ENCODE assay signal across 14 cellular contexts in genomic region chr10:6469661-6470060, GRCh38.
DNase-seq lines count a peak whose midpoint lies in the region; ATAC-seq and TF ChIP-seq lines count a peak whose summit lies in the region.
"Had no signal": no experiment of that assay in that cellular context is flagged by ENCODE, and none has a peak within 500 bp of the region (broad histone marks: within the 10 kb centered on the region; RNA-seq: fewer than 3 reads in every experiment).

No MANE protein-coding gene starts in this region.

- H3K9me2 ChIP-seq in SK-N-SH = no peaks in the 10 kb centered on the region

- POLR2A ChIA-PET in HEK293 (lab: Yijun Ruan, JAX) (no interaction called here), SK-N-SH (lab: Yijun Ruan, JAX) (no interaction called here)

- TF ChIP-seq CTCF in HEK293 (tag by site-specific recombination; IDR thresholded peaks at IDR 0.05) = no peak
- no peak for TF ChIP-seq CTCF in natural killer cell (IDR thresholded peaks at IDR 0.05)
- TF ChIP-seq CTCF in SK-N-SH (IDR thresholded peaks at IDR 0.05) = no peak

- peak overlapping the region; percentile 1 for H3K27ac Mint-ChIP-seq in activated T-cell treated with anti-CD3 and anti-CD28 coated beads, Interleukin-2, amount 50 U/mL, for 24 hours
- no peak overlapping the region for H3K27ac Mint-ChIP-seq in activated T-cell treated with anti-CD3 and anti-CD28 coated beads, Interleukin-2, amount 50 U/mL, for 72 hours
- H3K27ac Mint-ChIP-seq in natural killer cell = peak overlapping the region; percentile 99

- no peak overlapping the region for H3K9ac ChIP-seq in SK-N-SH
- H3K9ac ChIP-seq: GM23248 had no signal

- H3K27ac ChIP-seq in HEK293 (ENCODE audit: extremely low read depth, low read depth, low read length) = no peak overlapping the region
- no peak overlapping the region for H3K27ac ChIP-seq in SK-N-SH (ENCODE audit: low read depth in 2 of 2, low read length in 1 of 2)
- H3K27ac ChIP-seq: A549, C4-2B, GM23248 had no signal

- intact Hi-C loops in natural killer cell (cut with micrococcal nuclease) = loop anchor here (10.0 kb wide), 1 partner anchor 795 kb away; no protein-coding TSS in a partner anchor

- TF ChIP-seq RAD21 in SK-N-SH (IDR thresholded peaks at IDR 0.05; ENCODE audit: low read length) = no peak

- H3K9me3 Mint-ChIP-seq in activated T-cell treated with anti-CD3 and anti-CD28 coated beads, Interleukin-2, amount 50 U/mL, for 24 hours = no peaks in the 10 kb centered on the region
- H3K9me3 Mint-ChIP-seq in activated T-cell treated with anti-CD3 and anti-CD28 coated beads, Interleukin-2, amount 50 U/mL, for 72 hours = peaks cover 0 to 4% of the 10 kb centered on the region in 2 donors
- H3K9me3 Mint-ChIP-seq in natural killer cell = peaks cover 0 to 3% of the 10 kb centered on the region in 2 donors
- H3K9me3 Mint-ChIP-seq: CD8-positive, alpha-beta memory T cell had no signal

- H3K4me1 Mint-ChIP-seq in activated T-cell treated with anti-CD3 and anti-CD28 coated beads, Interleukin-2, amount 50 U/mL, for 24 hours (ENCODE audit: low read depth) = peaks cover 68% of the 10 kb centered on the region
- H3K4me1 Mint-ChIP-seq in activated T-cell treated with anti-CD3 and anti-CD28 coated beads, Interleukin-2, amount 50 U/mL, for 72 hours (ENCODE audit: low read depth) = peaks cover 73% of the 10 kb centered on the region
- H3K4me1 Mint-ChIP-seq in natural killer cell = peaks cover 60 to 65% of the 10 kb centered on the region in 2 donors

- ATAC-seq in activated T-cell treated with anti-CD3 and anti-CD28 coated beads, Interleukin-2, amount 50 U/mL, for 72 hours (replicated peaks in 1 of 2) = no peak
- ATAC-seq in natural killer cell (no peak), GM21381 (IDR thresholded peaks at IDR 0.05; ENCODE audit: unreplicated experiment) (no peak)
- ATAC-seq: A549, HCT116 had no signal

- no peaks in the 10 kb centered on the region; the same call in 1 of the 2 replicates for H3K27me3 ChIP-seq in SK-N-SH (ENCODE audit: insufficient read depth)
- H3K27me3 ChIP-seq: BE2C had no signal

- no peak overlapping the region for H3K4me2 ChIP-seq in SK-N-SH
- H3K4me2 ChIP-seq: A549 had no signal

- H3K9me3 ChIP-seq in HEK293 (ENCODE audit: control insufficient read depth, insufficient read depth, low read depth, low read length) = no peaks in the 10 kb centered on the region
- H3K9me3 ChIP-seq in SK-N-SH = no peaks in the 10 kb centered on the region
- H3K9me3 ChIP-seq: A549, BE2C, Caco-2 had no signal

- H3K36me3 ChIP-seq in HEK293 (ENCODE audit: control insufficient read depth in 2 of 2, insufficient read depth in 1 of 2, low read length in 2 of 2) (no peaks in the 10 kb centered on the region), SK-N-SH (replicated peaks in 1 of 2; ENCODE audit: control insufficient read depth in 1 of 2, insufficient read depth in 2 of 2, low read length in 1 of 2) (no peaks in the 10 kb centered on the region)
- H3K36me3 ChIP-seq: BE2C had no signal

- H3K36me3 Mint-ChIP-seq in activated T-cell treated with anti-CD3 and anti-CD28 coated beads, Interleukin-2, amount 50 U/mL, for 24 hours (ENCODE audit: low read depth) = peaks cover 86% of the 10 kb centered on the region
- H3K36me3 Mint-ChIP-seq in activated T-cell treated with anti-CD3 and anti-CD28 coated beads, Interleukin-2, amount 50 U/mL, for 72 hours (ENCODE audit: insufficient read depth in 2 of 2) = peaks cover 24 to 37% of the 10 kb centered on the region in 2 donors
- H3K36me3 Mint-ChIP-seq in natural killer cell = peaks cover 14% of the 10 kb centered on the region

- H3K27me3 Mint-ChIP-seq in activated T-cell treated with anti-CD3 and anti-CD28 coated beads, Interleukin-2, amount 50 U/mL, for 24 hours = no peaks in the 10 kb centered on the region
- no peaks in the 10 kb centered on the region for H3K27me3 Mint-ChIP-seq in activated T-cell treated with anti-CD3 and anti-CD28 coated beads, Interleukin-2, amount 50 U/mL, for 72 hours (ENCODE audit: low read depth)
- H3K27me3 Mint-ChIP-seq in natural killer cell (ENCODE audit: low read depth in 2 of 2) = no peaks in the 10 kb centered on the region

- H3K79me2 ChIP-seq in SK-N-SH (ENCODE audit: insufficient read depth) = no peaks in the 10 kb centered on the region

- H2AFZ ChIP-seq in SK-N-SH (ENCODE audit: low read depth) = no peak overlapping the region
- H2AFZ ChIP-seq: GM23248 had no signal

- CTCF ChIA-PET in HEK293 (lab: Yijun Ruan, JAX) (no interaction called here), SK-N-SH (lab: Yijun Ruan, JAX) (no interaction called here)

- DNase-seq in activated T-cell treated with anti-CD3 and anti-CD28 coated beads, Interleukin-2, amount 50 U/mL, for 24 hours = no peak
- no peak for DNase-seq in activated T-cell treated with anti-CD3 and anti-CD28 coated beads, Interleukin-2, amount 50 U/mL, for 72 hours
- DNase-seq in natural killer cell (no peak), GDM1 (lab: John Stamatoyannopoulos, UW) (no peak), SK-N-SH (no peak)
- DNase-seq: BE2C; Caco-2; CD8-positive, alpha-beta memory T cell; GM23248 had no signal

- H3K4me3 Mint-ChIP-seq in activated T-cell treated with anti-CD3 and anti-CD28 coated beads, Interleukin-2, amount 50 U/mL, for 24 hours = no peak overlapping the region
- no peak overlapping the region for H3K4me3 Mint-ChIP-seq in activated T-cell treated with anti-CD3 and anti-CD28 coated beads, Interleukin-2, amount 50 U/mL, for 72 hours
- no peak overlapping the region for H3K4me3 Mint-ChIP-seq in natural killer cell

- no peaks in the 10 kb centered on the region for H4K20me1 ChIP-seq in SK-N-SH (ENCODE audit: insufficient read depth)

- no peaks in the 10 kb centered on the region for H3K4me1 ChIP-seq in HEK293 (ENCODE audit: control insufficient read depth, insufficient read depth, low read length)
- H3K4me1 ChIP-seq in SK-N-SH (ENCODE audit: control insufficient read depth in 1 of 2, insufficient read depth in 2 of 2, low read depth in 1 of 2, low read length in 1 of 2) = no peaks in the 10 kb centered on the region
- H3K4me1 ChIP-seq: A549, BE2C, Caco-2 had no signal

- TF ChIP-seq EP300 in SK-N-SH (IDR thresholded peaks at IDR 0.05; ENCODE audit: borderline replicate concordance in 1 of 2, low read depth in 1 of 2, low read length in 1 of 2) = no peak

- no peaks in the 10 kb centered on the region for H3F3A ChIP-seq in SK-N-SH (replicated peaks; ENCODE audit: insufficient read depth)

- no peak overlapping the region for H3K4me3 ChIP-seq in HEK293 (ENCODE audit: low read depth, low read length)
- no peak overlapping the region for H3K4me3 ChIP-seq in SK-N-SH (ENCODE audit: low read depth in 2 of 2, low read length in 1 of 2)
- H3K4me3 ChIP-seq: A549, GM23248 had no signal

TF ChIP-seq in HEK293, 187 proteins besides CTCF, POLR2A, EP300 and RAD21:
- TF ChIP-seq ZNF146 (tag by site-specific recombination; IDR thresholded peaks at IDR 0.05) (peak; percentile 43; the same call in 1 of the 2 replicates), ZSCAN18 (tag by site-specific recombination; IDR thresholded peaks at IDR 0.05) (no peak), ZNF211 (tag by site-specific recombination; IDR thresholded peaks at IDR 0.05; ENCODE audit: low read depth) (no peak)

TF ChIP-seq in SK-N-SH, 30 proteins besides CTCF, POLR2A, EP300 and RAD21:
- TF ChIP-seq TAF1 (IDR thresholded peaks at IDR 0.05; ENCODE audit: borderline replicate concordance, low read depth, low read length) = no peak
- no peak for TF ChIP-seq RCOR1 (IDR thresholded peaks at IDR 0.05; ENCODE audit: low read length)
- TF ChIP-seq ELF1 (IDR thresholded peaks at IDR 0.05) = no peak
- no peak for TF ChIP-seq TEAD4 (IDR thresholded peaks at IDR 0.05; ENCODE audit: borderline replicate concordance, insufficient read depth)
- TF ChIP-seq POLR2AphosphoS5 (IDR thresholded peaks at IDR 0.05; ENCODE audit: low read depth, low read length) = no peak
- TF ChIP-seq USF2 (IDR thresholded peaks at IDR 0.05; ENCODE audit: borderline replicate concordance, low read depth, low read length) = no peak
- TF ChIP-seq GATA2 (CRISPR knock-in tag; IDR thresholded peaks at IDR 0.05) = no peak
- no peak for TF ChIP-seq MEF2A (IDR thresholded peaks at IDR 0.05; ENCODE audit: borderline replicate concordance, low read depth)
- no peak for TF ChIP-seq FOXM1 (IDR thresholded peaks at IDR 0.05; ENCODE audit: low read depth)
- no peak for TF ChIP-seq TCF12 (IDR thresholded peaks at IDR 0.05)
- TF ChIP-seq ZBTB33 (IDR thresholded peaks at IDR 0.05; ENCODE audit: borderline replicate concordance, low read depth) = no peak
- TF ChIP-seq RXRA (IDR thresholded peaks at IDR 0.05; ENCODE audit: borderline replicate concordance, low read depth) = no peak
- no peak for TF ChIP-seq JUND (IDR thresholded peaks at IDR 0.05)
- TF ChIP-seq YY1 (IDR thresholded peaks at IDR 0.05; ENCODE audit: low read depth) = no peak
